1 cellular context compared by ENCODE assay signal in the genomic region with DNA sequence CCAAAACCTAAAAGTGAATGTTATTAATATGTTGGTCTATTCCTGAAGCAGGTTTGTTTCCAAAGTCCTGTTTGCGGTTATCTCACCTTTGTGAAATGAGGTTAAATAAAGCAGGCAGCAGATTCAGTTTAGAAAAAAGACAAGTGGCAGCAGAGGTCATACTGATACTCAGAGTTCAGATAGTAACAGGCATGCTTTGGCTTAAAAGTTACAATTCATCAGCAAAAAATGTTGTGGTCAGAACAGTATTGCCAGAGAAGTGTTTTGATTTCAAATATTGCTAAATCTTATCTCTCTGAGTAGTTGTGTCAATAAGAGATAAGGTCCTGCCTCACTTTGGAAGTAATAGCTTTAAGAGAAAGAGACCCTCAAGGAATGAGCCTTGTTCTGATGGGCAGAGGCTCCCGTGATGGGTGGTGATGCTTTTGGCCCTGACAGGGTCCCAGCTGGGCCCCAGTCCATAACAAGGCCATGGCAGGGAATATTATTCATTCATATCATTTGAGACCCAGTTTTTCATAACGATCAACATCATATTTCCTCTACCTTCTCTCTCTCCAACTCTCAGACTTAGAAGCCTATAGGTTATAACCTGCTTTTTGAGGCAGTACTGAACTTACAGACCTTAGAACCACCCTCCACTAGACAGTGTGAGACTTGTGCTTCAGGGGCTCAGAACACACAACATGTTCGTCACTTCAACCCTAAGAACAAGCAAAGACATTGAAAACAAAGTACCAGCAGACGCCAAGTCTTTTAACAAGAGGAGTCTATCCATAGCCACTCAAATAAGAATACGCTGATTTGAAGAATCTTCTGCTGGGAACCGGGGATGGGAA.
A peak's percentile ranks its signal among the peaks of the same experiment; 100 is the strongest.
TF ChIP-seq lines count a peak whose summit lies in the region.

No MANE protein-coding gene starts in this region.

TF ChIP-seq in HepG2, 621 proteins besides CTCF, POLR2A, EP300 and RAD21 (continued from another document and continues in another):
- TF ChIP-seq, protein P1, sequence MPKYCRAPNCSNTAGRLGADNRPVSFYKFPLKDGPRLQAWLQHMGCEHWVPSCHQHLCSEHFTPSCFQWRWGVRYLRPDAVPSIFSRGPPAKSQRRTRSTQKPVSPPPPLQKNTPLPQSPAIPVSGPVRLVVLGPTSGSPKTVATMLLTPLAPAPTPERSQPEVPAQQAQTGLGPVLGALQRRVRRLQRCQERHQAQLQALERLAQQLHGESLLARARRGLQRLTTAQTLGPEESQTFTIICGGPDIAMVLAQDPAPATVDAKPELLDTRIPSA (CRISPR knock-in tag; IDR thresholded peaks at IDR 0.05; ENCODE audit: borderline replicate concordance): no peak
- TF ChIP-seq HMGA1 (CRISPR knock-in tag; conservative IDR thresholded peaks at IDR 0.05) (no peak), ARID2 (CRISPR knock-in tag; IDR thresholded peaks at IDR 0.05; ENCODE audit: borderline replicate concordance) (0 out of 2 replicates have a peak, but pooled peaks have one; percentile 35), SAFB2 (CRISPR knock-in tag; IDR thresholded peaks at IDR 0.05; ENCODE audit: borderline replicate concordance, low read depth) (no peak), RARA (CRISPR knock-in tag; IDR thresholded peaks at IDR 0.05) (peak; percentile 87), ZNF557 (CRISPR knock-in tag; IDR thresholded peaks at IDR 0.05) (no peak), ZNF331 (CRISPR knock-in tag; IDR thresholded peaks at IDR 0.05) (peak; percentile 17; the same call in 1 of the 2 replicates), MAFG (CRISPR knock-in tag; IDR thresholded peaks at IDR 0.05) (no peak), ZNF562 (CRISPR knock-in tag; IDR thresholded peaks at IDR 0.05; ENCODE audit: borderline replicate concordance) (no peak), DMAP1 (CRISPR knock-in tag; IDR thresholded peaks at IDR 0.05) (no peak), AHR (CRISPR knock-in tag; IDR thresholded peaks at IDR 0.05) (no peak), ZNF329 (CRISPR knock-in tag; IDR thresholded peaks at IDR 0.05; ENCODE audit: low read depth) (no peak), ZNF83 (CRISPR knock-in tag; IDR thresholded peaks at IDR 0.05; ENCODE audit: borderline replicate concordance) (no peak), XBP1 (CRISPR knock-in tag; IDR thresholded peaks at IDR 0.05) (no peak), GTF3A (CRISPR knock-in tag; conservative IDR thresholded peaks at IDR 0.05) (no peak), NFE2L2 (IDR thresholded peaks at IDR 0.05; ENCODE audit: low read length) (no peak), BRCA1 (CRISPR knock-in tag; IDR thresholded peaks at IDR 0.05) (no peak), ARNT (IDR thresholded peaks at IDR 0.05) (no peak), MYNN (CRISPR knock-in tag; IDR thresholded peaks at IDR 0.05; ENCODE audit: low read depth) (no peak), ZNF788 (CRISPR knock-in tag; IDR thresholded peaks at IDR 0.05; ENCODE audit: borderline replicate concordance) (no peak), ZNF451 (CRISPR knock-in tag; IDR thresholded peaks at IDR 0.05) (no peak), FOXA1 (IDR thresholded peaks at IDR 0.05) (peak; percentile 61; the same call in 1 of the 2 replicates), FOXA1 (CRISPR knock-in tag; IDR thresholded peaks at IDR 0.05) (peak; percentile 92), HNRNPH1 (optimal IDR thresholded peaks at IDR 0.05; ENCODE audit: low read depth, low read length) (no peak), ZNF292 (CRISPR knock-in tag; IDR thresholded peaks at IDR 0.05; ENCODE audit: borderline replicate concordance, low read depth) (no peak), ZNF839 (CRISPR knock-in tag; IDR thresholded peaks at IDR 0.05; ENCODE audit: borderline replicate concordance) (no peak), ZNF160 (CRISPR knock-in tag; IDR thresholded peaks at IDR 0.05) (no peak), ZC3H4 (CRISPR knock-in tag; IDR thresholded peaks at IDR 0.05; ENCODE audit: borderline replicate concordance) (no peak), ZFYVE20 (CRISPR knock-in tag; IDR thresholded peaks at IDR 0.05; ENCODE audit: borderline replicate concordance, low read depth) (no peak), ZNF670 (CRISPR knock-in tag; IDR thresholded peaks at IDR 0.05; ENCODE audit: borderline replicate concordance) (no peak), ZNF232 (CRISPR knock-in tag; IDR thresholded peaks at IDR 0.05; ENCODE audit: borderline replicate concordance) (no peak), ZNF549 (CRISPR knock-in tag; IDR thresholded peaks at IDR 0.05) (no peak)
- TF ChIP-seq, protein P2, sequence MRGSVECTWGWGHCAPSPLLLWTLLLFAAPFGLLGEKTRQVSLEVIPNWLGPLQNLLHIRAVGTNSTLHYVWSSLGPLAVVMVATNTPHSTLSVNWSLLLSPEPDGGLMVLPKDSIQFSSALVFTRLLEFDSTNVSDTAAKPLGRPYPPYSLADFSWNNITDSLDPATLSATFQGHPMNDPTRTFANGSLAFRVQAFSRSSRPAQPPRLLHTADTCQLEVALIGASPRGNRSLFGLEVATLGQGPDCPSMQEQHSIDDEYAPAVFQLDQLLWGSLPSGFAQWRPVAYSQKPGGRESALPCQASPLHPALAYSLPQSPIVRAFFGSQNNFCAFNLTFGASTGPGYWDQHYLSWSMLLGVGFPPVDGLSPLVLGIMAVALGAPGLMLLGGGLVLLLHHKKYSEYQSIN (CRISPR knock-in tag; IDR thresholded peaks at IDR 0.05; ENCODE audit: borderline replicate concordance): no peak
- TF ChIP-seq, protein P3, sequence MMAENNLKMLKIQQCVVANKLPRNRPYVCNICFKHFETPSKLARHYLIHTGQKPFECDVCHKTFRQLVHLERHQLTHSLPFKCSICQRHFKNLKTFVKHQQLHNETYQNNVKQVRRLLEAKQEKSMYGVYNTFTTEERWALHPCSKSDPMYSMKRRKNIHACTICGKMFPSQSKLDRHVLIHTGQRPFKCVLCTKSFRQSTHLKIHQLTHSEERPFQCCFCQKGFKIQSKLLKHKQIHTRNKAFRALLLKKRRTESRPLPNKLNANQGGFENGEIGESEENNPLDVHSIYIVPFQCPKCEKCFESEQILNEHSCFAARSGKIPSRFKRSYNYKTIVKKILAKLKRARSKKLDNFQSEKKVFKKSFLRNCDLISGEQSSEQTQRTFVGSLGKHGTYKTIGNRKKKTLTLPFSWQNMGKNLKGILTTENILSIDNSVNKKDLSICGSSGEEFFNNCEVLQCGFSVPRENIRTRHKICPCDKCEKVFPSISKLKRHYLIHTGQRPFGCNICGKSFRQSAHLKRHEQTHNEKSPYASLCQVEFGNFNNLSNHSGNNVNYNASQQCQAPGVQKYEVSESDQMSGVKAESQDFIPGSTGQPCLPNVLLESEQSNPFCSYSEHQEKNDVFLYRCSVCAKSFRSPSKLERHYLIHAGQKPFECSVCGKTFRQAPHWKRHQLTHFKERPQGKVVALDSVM (CRISPR knock-in tag; IDR thresholded peaks at IDR 0.05): no peak
- TF ChIP-seq, protein P4, sequence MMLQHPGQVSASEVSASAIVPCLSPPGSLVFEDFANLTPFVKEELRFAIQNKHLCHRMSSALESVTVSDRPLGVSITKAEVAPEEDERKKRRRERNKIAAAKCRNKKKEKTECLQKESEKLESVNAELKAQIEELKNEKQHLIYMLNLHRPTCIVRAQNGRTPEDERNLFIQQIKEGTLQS (CRISPR knock-in tag; IDR thresholded peaks at IDR 0.05): no peak
- TF ChIP-seq, protein P5, sequence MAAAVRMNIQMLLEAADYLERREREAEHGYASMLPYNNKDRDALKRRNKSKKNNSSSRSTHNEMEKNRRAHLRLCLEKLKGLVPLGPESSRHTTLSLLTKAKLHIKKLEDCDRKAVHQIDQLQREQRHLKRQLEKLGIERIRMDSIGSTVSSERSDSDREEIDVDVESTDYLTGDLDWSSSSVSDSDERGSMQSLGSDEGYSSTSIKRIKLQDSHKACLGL (CRISPR knock-in tag; IDR thresholded peaks at IDR 0.05): no peak
- TF ChIP-seq, protein P6, sequence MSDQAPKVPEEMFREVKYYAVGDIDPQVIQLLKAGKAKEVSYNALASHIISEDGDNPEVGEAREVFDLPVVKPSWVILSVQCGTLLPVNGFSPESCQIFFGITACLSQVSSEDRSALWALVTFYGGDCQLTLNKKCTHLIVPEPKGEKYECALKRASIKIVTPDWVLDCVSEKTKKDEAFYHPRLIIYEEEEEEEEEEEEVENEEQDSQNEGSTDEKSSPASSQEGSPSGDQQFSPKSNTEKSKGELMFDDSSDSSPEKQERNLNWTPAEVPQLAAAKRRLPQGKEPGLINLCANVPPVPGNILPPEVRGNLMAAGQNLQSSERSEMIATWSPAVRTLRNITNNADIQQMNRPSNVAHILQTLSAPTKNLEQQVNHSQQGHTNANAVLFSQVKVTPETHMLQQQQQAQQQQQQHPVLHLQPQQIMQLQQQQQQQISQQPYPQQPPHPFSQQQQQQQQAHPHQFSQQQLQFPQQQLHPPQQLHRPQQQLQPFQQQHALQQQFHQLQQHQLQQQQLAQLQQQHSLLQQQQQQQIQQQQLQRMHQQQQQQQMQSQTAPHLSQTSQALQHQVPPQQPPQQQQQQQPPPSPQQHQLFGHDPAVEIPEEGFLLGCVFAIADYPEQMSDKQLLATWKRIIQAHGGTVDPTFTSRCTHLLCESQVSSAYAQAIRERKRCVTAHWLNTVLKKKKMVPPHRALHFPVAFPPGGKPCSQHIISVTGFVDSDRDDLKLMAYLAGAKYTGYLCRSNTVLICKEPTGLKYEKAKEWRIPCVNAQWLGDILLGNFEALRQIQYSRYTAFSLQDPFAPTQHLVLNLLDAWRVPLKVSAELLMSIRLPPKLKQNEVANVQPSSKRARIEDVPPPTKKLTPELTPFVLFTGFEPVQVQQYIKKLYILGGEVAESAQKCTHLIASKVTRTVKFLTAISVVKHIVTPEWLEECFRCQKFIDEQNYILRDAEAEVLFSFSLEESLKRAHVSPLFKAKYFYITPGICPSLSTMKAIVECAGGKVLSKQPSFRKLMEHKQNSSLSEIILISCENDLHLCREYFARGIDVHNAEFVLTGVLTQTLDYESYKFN (CRISPR knock-in tag; conservative IDR thresholded peaks at IDR 0.05): peak; percentile 64
- TF ChIP-seq, protein P7, sequence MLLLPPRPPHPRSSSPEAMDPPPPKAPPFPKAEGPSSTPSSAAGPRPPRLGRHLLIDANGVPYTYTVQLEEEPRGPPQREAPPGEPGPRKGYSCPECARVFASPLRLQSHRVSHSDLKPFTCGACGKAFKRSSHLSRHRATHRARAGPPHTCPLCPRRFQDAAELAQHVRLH (CRISPR knock-in tag; IDR thresholded peaks at IDR 0.05; ENCODE audit: borderline replicate concordance, low read depth): no peak
- TF ChIP-seq, protein P8, sequence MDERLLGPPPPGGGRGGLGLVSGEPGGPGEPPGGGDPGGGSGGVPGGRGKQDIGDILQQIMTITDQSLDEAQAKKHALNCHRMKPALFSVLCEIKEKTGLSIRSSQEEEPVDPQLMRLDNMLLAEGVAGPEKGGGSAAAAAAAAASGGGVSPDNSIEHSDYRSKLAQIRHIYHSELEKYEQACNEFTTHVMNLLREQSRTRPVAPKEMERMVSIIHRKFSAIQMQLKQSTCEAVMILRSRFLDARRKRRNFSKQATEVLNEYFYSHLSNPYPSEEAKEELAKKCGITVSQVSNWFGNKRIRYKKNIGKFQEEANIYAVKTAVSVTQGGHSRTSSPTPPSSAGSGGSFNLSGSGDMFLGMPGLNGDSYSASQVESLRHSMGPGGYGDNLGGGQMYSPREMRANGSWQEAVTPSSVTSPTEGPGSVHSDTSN (CRISPR knock-in tag; IDR thresholded peaks at IDR 0.05): no peak
- TF ChIP-seq, protein P9, sequence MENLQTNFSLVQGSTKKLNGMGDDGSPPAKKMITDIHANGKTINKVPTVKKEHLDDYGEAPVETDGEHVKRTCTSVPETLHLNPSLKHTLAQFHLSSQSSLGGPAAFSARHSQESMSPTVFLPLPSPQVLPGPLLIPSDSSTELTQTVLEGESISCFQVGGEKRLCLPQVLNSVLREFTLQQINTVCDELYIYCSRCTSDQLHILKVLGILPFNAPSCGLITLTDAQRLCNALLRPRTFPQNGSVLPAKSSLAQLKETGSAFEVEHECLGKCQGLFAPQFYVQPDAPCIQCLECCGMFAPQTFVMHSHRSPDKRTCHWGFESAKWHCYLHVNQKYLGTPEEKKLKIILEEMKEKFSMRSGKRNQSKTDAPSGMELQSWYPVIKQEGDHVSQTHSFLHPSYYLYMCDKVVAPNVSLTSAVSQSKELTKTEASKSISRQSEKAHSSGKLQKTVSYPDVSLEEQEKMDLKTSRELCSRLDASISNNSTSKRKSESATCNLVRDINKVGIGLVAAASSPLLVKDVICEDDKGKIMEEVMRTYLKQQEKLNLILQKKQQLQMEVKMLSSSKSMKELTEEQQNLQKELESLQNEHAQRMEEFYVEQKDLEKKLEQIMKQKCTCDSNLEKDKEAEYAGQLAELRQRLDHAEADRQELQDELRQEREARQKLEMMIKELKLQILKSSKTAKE (CRISPR knock-in tag; IDR thresholded peaks at IDR 0.05; ENCODE audit: borderline replicate concordance): no peak
- TF ChIP-seq, protein P10, sequence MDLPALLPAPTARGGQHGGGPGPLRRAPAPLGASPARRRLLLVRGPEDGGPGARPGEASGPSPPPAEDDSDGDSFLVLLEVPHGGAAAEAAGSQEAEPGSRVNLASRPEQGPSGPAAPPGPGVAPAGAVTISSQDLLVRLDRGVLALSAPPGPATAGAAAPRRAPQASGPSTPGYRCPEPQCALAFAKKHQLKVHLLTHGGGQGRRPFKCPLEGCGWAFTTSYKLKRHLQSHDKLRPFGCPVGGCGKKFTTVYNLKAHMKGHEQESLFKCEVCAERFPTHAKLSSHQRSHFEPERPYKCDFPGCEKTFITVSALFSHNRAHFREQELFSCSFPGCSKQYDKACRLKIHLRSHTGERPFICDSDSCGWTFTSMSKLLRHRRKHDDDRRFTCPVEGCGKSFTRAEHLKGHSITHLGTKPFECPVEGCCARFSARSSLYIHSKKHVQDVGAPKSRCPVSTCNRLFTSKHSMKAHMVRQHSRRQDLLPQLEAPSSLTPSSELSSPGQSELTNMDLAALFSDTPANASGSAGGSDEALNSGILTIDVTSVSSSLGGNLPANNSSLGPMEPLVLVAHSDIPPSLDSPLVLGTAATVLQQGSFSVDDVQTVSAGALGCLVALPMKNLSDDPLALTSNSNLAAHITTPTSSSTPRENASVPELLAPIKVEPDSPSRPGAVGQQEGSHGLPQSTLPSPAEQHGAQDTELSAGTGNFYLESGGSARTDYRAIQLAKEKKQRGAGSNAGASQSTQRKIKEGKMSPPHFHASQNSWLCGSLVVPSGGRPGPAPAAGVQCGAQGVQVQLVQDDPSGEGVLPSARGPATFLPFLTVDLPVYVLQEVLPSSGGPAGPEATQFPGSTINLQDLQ (CRISPR knock-in tag; IDR thresholded peaks at IDR 0.05): no peak
- TF ChIP-seq, protein P11, sequence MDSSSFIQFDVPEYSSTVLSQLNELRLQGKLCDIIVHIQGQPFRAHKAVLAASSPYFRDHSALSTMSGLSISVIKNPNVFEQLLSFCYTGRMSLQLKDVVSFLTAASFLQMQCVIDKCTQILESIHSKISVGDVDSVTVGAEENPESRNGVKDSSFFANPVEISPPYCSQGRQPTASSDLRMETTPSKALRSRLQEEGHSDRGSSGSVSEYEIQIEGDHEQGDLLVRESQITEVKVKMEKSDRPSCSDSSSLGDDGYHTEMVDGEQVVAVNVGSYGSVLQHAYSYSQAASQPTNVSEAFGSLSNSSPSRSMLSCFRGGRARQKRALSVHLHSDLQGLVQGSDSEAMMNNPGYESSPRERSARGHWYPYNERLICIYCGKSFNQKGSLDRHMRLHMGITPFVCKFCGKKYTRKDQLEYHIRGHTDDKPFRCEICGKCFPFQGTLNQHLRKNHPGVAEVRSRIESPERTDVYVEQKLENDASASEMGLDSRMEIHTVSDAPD (CRISPR knock-in tag; IDR thresholded peaks at IDR 0.05): no peak; the same call in 1 of the 2 replicates
